32 cellular contexts compared by ENCODE assay signal in the genomic region with DNA sequence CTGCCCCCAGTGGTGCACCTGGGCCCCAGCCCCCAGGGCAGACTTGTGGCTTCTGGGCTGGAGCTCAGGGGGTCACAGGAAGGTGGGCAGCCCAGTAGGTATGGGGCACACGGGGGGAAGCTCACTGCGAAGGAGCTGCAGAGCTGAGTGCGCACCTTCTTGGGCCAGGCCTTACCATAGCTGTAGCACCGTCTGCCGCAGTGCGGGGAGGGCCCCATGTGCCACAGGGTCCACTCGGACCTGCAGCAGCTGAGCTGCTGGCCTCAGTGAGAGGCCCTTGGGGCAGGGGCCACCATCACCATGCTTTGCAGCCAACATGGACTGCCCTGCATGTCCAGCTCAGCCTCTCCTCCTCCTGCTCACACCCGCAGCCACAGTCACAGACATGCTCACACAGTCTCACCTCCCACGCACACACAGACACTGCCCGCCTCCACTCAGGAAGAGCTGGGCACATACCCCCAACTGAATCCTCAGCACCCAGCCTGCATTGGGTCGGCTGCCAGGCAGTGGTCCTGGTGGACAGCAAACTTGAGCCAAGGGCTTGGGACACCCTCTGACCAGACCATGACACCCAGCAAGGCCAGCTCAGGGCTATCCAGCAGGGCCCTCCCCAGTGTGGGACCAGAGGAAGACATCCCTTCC. TPM values are rescaled to one million over a fixed set of nuclear protein-coding genes. Genes with fewer than 3 reads are reported as not detected.
DNase-seq lines count a peak whose midpoint lies in the region; ATAC-seq and TF ChIP-seq lines count a peak whose summit lies in the region.
"Had no signal": no experiment of that assay in that cellular context is flagged by ENCODE, and none has a peak within 500 bp of the region (broad histone marks: within the 10 kb centered on the region; RNA-seq: fewer than 3 reads in every experiment).

No MANE protein-coding gene starts in this region.

- WGBS in right cardiac atrium = 86% methylated on average over 11 of the region's 11 CpGs
- 75 to 87% (median 79%) methylated on average over 9 to 11 of the region's 11 CpGs for WGBS in stomach, 5 donors

- no peak for ATAC-seq in right cardiac atrium
- ATAC-seq: activated CD4-positive, CD25-positive, alpha-beta regulatory T cell treated with anti-CD3 and anti-CD28 coated beads, Interleukin-2, amount 50 U/mL, for 24 hours; activated T-cell treated with anti-CD3 and anti-CD28 coated beads, Interleukin-2, amount 50 U/mL, for 72 hours; left lung; PC-3 had no signal

- H3K9me3 ChIP-seq in BLaER1 = no peaks in the 10 kb centered on the region
- no peaks in the 10 kb centered on the region for H3K9me3 ChIP-seq in right cardiac atrium (ENCODE audit: control insufficient read depth, low read length)
- H3K9me3 ChIP-seq in stomach = no peaks in the 10 kb centered on the region
- no peaks in the 10 kb centered on the region for H3K9me3 ChIP-seq in tibial artery
- H3K9me3 ChIP-seq: left lung, MG63, neutrophil had no signal

- H4K20me1 ChIP-seq in BLaER1 = peaks cover 44% of the 10 kb centered on the region

- no peak overlapping the region for H3K4me3 Mint-ChIP-seq in activated T-helper 1 cell treated with anti-CD3 and anti-CD28 coated beads, Interleukin-12 subunit alpha, Interleukin-12 subunit beta, Interleukin-2, Interleukin-4 antibody, amounts not matched to agents 30 ng/mL and 10 ng/mL and 1 ng/mL, durations not matched to agents 14 hours and 24 hours and 36 hours
- H3K4me3 Mint-ChIP-seq in glutamatergic neuron (ENCODE audit: unreplicated experiment) = peak overlapping the region; percentile 75
- H3K4me3 Mint-ChIP-seq: activated CD4-positive, alpha-beta memory T cell treated with anti-CD3 and anti-CD28 coated beads for 36 hours; HFFc6; T-helper 1 cell treated with Interleukin-12 subunit alpha and Interleukin-12 subunit beta and Interleukin-4 antibody, amounts not matched to agents 30 μg/mL and 1 μg/mL, for 36 hours had no signal

- H3K27ac Mint-ChIP-seq in activated T-helper 1 cell treated with anti-CD3 and anti-CD28 coated beads, Interleukin-12 subunit alpha, Interleukin-12 subunit beta, Interleukin-2, Interleukin-4 antibody, amounts not matched to agents 30 ng/mL and 10 ng/mL and 1 ng/mL, durations not matched to agents 14 hours and 24 hours and 36 hours = peak overlapping the region; percentile 40
- no peak overlapping the region for H3K27ac Mint-ChIP-seq in glutamatergic neuron (ENCODE audit: unreplicated experiment)
- H3K27ac Mint-ChIP-seq: activated CD4-positive, alpha-beta memory T cell treated with anti-CD3 and anti-CD28 coated beads for 36 hours; activated T-cell treated with anti-CD3 and anti-CD28 coated beads, Interleukin-2, amount 50 U/mL, for 72 hours; HFFc6; T-helper 1 cell treated with Interleukin-12 subunit alpha and Interleukin-12 subunit beta and Interleukin-4 antibody, amounts not matched to agents 30 μg/mL and 1 μg/mL, for 36 hours had no signal

- H3K27ac ChIP-seq in BLaER1 (0 out of 2 replicates have a peak overlapping the region, but pooled peaks have one; percentile 9), right cardiac atrium (ENCODE audit: low read length) (no peak overlapping the region), stomach (no peak overlapping the region), tibial artery (no peak overlapping the region)
- H3K27ac ChIP-seq: GM23248, KMS-11, left lung, neutrophil had no signal

- no peak for TF ChIP-seq POLR2A in stomach (IDR thresholded peaks at IDR 0.05)

- H3K4me3 ChIP-seq in BLaER1 = no peak overlapping the region
- H3K4me3 ChIP-seq in right cardiac atrium (ENCODE audit: low read length) = no peak overlapping the region
- no peak overlapping the region for H3K4me3 ChIP-seq in stomach
- no peak overlapping the region for H3K4me3 ChIP-seq in tibial artery
- H3K4me3 ChIP-seq: GM23248, left lung, MG63 had no signal

- H3K9me3 Mint-ChIP-seq in activated T-helper 1 cell treated with anti-CD3 and anti-CD28 coated beads, Interleukin-12 subunit alpha, Interleukin-12 subunit beta, Interleukin-2, Interleukin-4 antibody, amounts not matched to agents 30 ng/mL and 10 ng/mL and 1 ng/mL, durations not matched to agents 14 hours and 24 hours and 36 hours = no peaks in the 10 kb centered on the region
- H3K9me3 Mint-ChIP-seq in glutamatergic neuron (ENCODE audit: unreplicated experiment) = peaks cover 27% of the 10 kb centered on the region
- H3K9me3 Mint-ChIP-seq: activated CD4-positive, alpha-beta memory T cell treated with anti-CD3 and anti-CD28 coated beads for 36 hours; HFFc6 had no signal

- TF ChIP-seq EP300 in stomach (IDR thresholded peaks at IDR 0.05) = no peak

- H3K36me3 Mint-ChIP-seq in activated T-helper 1 cell treated with anti-CD3 and anti-CD28 coated beads, Interleukin-12 subunit alpha, Interleukin-12 subunit beta, Interleukin-2, Interleukin-4 antibody, amounts not matched to agents 30 ng/mL and 10 ng/mL and 1 ng/mL, durations not matched to agents 14 hours and 24 hours and 36 hours (ENCODE audit: low read depth) = no peaks in the 10 kb centered on the region
- no peaks in the 10 kb centered on the region for H3K36me3 Mint-ChIP-seq in glutamatergic neuron (ENCODE audit: unreplicated experiment)
- H3K36me3 Mint-ChIP-seq: activated CD4-positive, alpha-beta memory T cell treated with anti-CD3 and anti-CD28 coated beads for 36 hours had no signal

- peak overlapping the region; percentile 97 for H3K4me2 ChIP-seq in BLaER1
- H3K4me2 ChIP-seq: KMS-11 had no signal

- intact Hi-C loops in activated T-helper 1 cell treated with anti-CD3 and anti-CD28 coated beads, Interleukin-12 subunit alpha, Interleukin-12 subunit beta, Interleukin-2, Interleukin-4 antibody, amounts not matched to agents 30 ng/mL and 10 ng/mL and 1 ng/mL, durations not matched to agents 14 hours and 24 hours and 36 hours (cut with micrococcal nuclease) = no loop called here
- intact Hi-C loops in posterior cingulate gyrus (cut with DNase I) = no loop called here
- intact Hi-C loops in right cardiac atrium (cut with DNase I) = loop anchor here in 3 of 4 donors (5.0 to 10.0 kb wide), 2 partner anchors 123 to 126 kb away; no protein-coding TSS in a partner anchor
- intact Hi-C loops in stomach (cut with DNase I; ENCODE audit: low total_unique reads) = no loop called here
- intact Hi-C loops in tibial artery (cut with DNase I; ENCODE audit: low total_unique reads) = loop anchor here (5.0 kb wide), 1 partner anchor 123 kb away; no protein-coding TSS in a partner anchor

- H3K36me3 ChIP-seq in BLaER1 (no peaks in the 10 kb centered on the region), stomach (no peaks in the 10 kb centered on the region), tibial artery (no peaks in the 10 kb centered on the region)
- H3K36me3 ChIP-seq: left lung, MG63, neutrophil had no signal

- H3K9ac ChIP-seq in BLaER1 = no peak overlapping the region
- H3K9ac ChIP-seq: GM23248, KMS-11 had no signal

- H3K4me1 ChIP-seq in BLaER1 = peaks cover 64% of the 10 kb centered on the region
- H3K4me1 ChIP-seq in right cardiac atrium (ENCODE audit: control insufficient read depth, insufficient read depth, low read length) = no peaks in the 10 kb centered on the region
- H3K4me1 ChIP-seq in stomach = peaks cover 24 to 40% (median 30%) of the 10 kb centered on the region in 4 donors
- H3K4me1 ChIP-seq in tibial artery = peaks cover 0 to 37% (median 26%) of the 10 kb centered on the region in 4 donors

- DNase-seq in activated T-helper 1 cell treated with anti-CD3 and anti-CD28 coated beads, Interleukin-12 subunit alpha, Interleukin-12 subunit beta, Interleukin-2, Interleukin-4 antibody, amounts not matched to agents 30 ng/mL and 10 ng/mL and 1 ng/mL, durations not matched to agents 14 hours and 24 hours and 36 hours (ENCODE audit: low spot score) = no peak
- DNase-seq in glutamatergic neuron = no peak
- peak in 8 of 10 donors; percentile 49 to 96 (median 71) for DNase-seq in posterior cingulate gyrus
- no peak for DNase-seq in right cardiac atrium
- no peak for DNase-seq in stomach
- DNase-seq in tibial artery = no peak
- DNase-seq: activated CD4-positive, alpha-beta memory T cell treated with anti-CD3 and anti-CD28 coated beads for 36 hours; activated naive CD4-positive, alpha-beta T cell treated with Interleukin-2 at 50 U/mL for 16 hours; activated T-cell treated with anti-CD3 and anti-CD28 coated beads, Interleukin-2, amount 50 U/mL, for 72 hours; AML-193; DMS 273 treated with DMSO at 0.1 percent for 48 hours; effector CD8-positive, alpha-beta T cell; GM23248; HFFc6; left lung; mesenchymal stem cell; MG63; NCI-H1105 treated with DMSO at 0.1 percent for 48 hours; NCI-H2029; NCI-H524 treated with DMSO at 0.1 percent for 48 hours; NK-92 treated with Interleukin-12 subunit alpha and Interleukin-12 subunit beta, amount 100 ng/mL, for 24 hours; PC-3; stimulated activated CD4-positive, alpha-beta T cell treated with anti-CD3 and anti-CD28 coated beads, Interleukin-15, amount 100 ng/mL, for 24 hours; stimulated activated CD4-positive, alpha-beta T cell treated with anti-CD3 and anti-CD28 coated beads, Interleukin-4, amount 100 ng/mL, for 4 hours had no signal

- H3K4me1 Mint-ChIP-seq in activated T-helper 1 cell treated with anti-CD3 and anti-CD28 coated beads, Interleukin-12 subunit alpha, Interleukin-12 subunit beta, Interleukin-2, Interleukin-4 antibody, amounts not matched to agents 30 ng/mL and 10 ng/mL and 1 ng/mL, durations not matched to agents 14 hours and 24 hours and 36 hours (ENCODE audit: low read depth) = no peaks in the 10 kb centered on the region
- H3K4me1 Mint-ChIP-seq in glutamatergic neuron (ENCODE audit: low read depth, unreplicated experiment) = peaks cover 7% of the 10 kb centered on the region

- TF ChIP-seq CTCF in glutamatergic neuron (IDR thresholded peaks at IDR 0.05; ENCODE audit: partially characterized antibody, unreplicated experiment) = no peak
- no peak for TF ChIP-seq CTCF in stomach (IDR thresholded peaks at IDR 0.05)
- no peak for TF ChIP-seq CTCF in tibial artery (IDR thresholded peaks at IDR 0.05)

- peaks cover 16% of the 10 kb centered on the region for H3K27me3 Mint-ChIP-seq in activated T-helper 1 cell treated with anti-CD3 and anti-CD28 coated beads, Interleukin-12 subunit alpha, Interleukin-12 subunit beta, Interleukin-2, Interleukin-4 antibody, amounts not matched to agents 30 ng/mL and 10 ng/mL and 1 ng/mL, durations not matched to agents 14 hours and 24 hours and 36 hours (ENCODE audit: insufficient read depth)
- peaks cover 20% of the 10 kb centered on the region for H3K27me3 Mint-ChIP-seq in glutamatergic neuron (ENCODE audit: unreplicated experiment)

- H3K27me3 ChIP-seq in BLaER1 = peaks cover 43% of the 10 kb centered on the region
- no peaks in the 10 kb centered on the region for H3K27me3 ChIP-seq in right cardiac atrium (ENCODE audit: control insufficient read depth, insufficient read depth)
- H3K27me3 ChIP-seq in stomach = peaks cover 42 to 90% (median 78%) of the 10 kb centered on the region in 3 donors
- H3K27me3 ChIP-seq in tibial artery = peaks cover 10 to 87% of the 10 kb centered on the region in 2 donors

RNA-seq across cellular contexts. Expression of gene YTHDF1, which starts 35.3 kb away (rescaled TPM):
- total RNA-seq in activated T-helper 1 cell treated with anti-CD3 and anti-CD28 coated beads, Interleukin-12 subunit alpha, Interleukin-12 subunit beta, Interleukin-2, Interleukin-4 antibody, amounts not matched to agents 30 ng/mL and 10 ng/mL and 1 ng/mL, durations not matched to agents 14 hours and 24 hours and 36 hours = 48.8 and 49.0 TPM in 2 replicates
- total RNA-seq in glutamatergic neuron (ENCODE audit: unreplicated experiment) (43.3 TPM), right cardiac atrium (10 to 100 TPM; 23.0 to 27.6 (median 25.2) TPM), stomach (10 to 100 TPM; 20.4 to 41.1 (median 33.3) TPM)
- polyA plus RNA-seq in right cardiac atrium (15.3 TPM), stomach (10 to 100 TPM; 17.8 to 19.4 (median 19.3) TPM)

RNA-seq across cellular contexts. Expression of gene BIRC7, which starts 55.0 kb away (rescaled TPM):
- not detected in 2 replicates for total RNA-seq in activated T-helper 1 cell treated with anti-CD3 and anti-CD28 coated beads, Interleukin-12 subunit alpha, Interleukin-12 subunit beta, Interleukin-2, Interleukin-4 antibody, amounts not matched to agents 30 ng/mL and 10 ng/mL and 1 ng/mL, durations not matched to agents 14 hours and 24 hours and 36 hours
- total RNA-seq in glutamatergic neuron (ENCODE audit: unreplicated experiment) (not detected), right cardiac atrium (not detected), stomach (not detected)
- polyA plus RNA-seq in right cardiac atrium (not detected), stomach (not detected)
- total RNA-seq: A673; activated CD4-positive, alpha-beta memory T cell treated with anti-CD3 and anti-CD28 coated beads for 36 hours; GM23248; HFFc6; PC-3; pulmonary artery endothelial cell; urinary bladder had no signal
- polyA plus RNA-seq: GM23248 had no signal

Comparison
In these comparisons a context has a peak if more than half of its experiments do, and no peak if none do; other contexts are left out.
1. DNase-seq: peak in posterior cingulate gyrus (8 of 10); none in activated T-helper 1 cell treated with anti-CD3 and anti-CD28 coated beads, Interleukin-12 subunit alpha, Interleukin-12 subunit beta, Interleukin-2, Interleukin-4 antibody, amounts not matched to agents 30 ng/mL and 10 ng/mL and 1 ng/mL, durations not matched to agents 14 hours and 24 hours and 36 hours (single experiment), glutamatergic neuron (single experiment), right cardiac atrium (0 of 3), stomach (single experiment) and tibial artery (0 of 2).
2. intact Hi-C loops: an anchor here in right cardiac atrium (5.0 to 10.0 kb wide) and tibial artery (5.0 kb wide); none called in activated T-helper 1 cell treated with anti-CD3 and anti-CD28 coated beads, Interleukin-12 subunit alpha, Interleukin-12 subunit beta, Interleukin-2, Interleukin-4 antibody, amounts not matched to agents 30 ng/mL and 10 ng/mL and 1 ng/mL, durations not matched to agents 14 hours and 24 hours and 36 hours, posterior cingulate gyrus and stomach.